16 cellular contexts compared by ENCODE assay signal in the genomic region with DNA sequence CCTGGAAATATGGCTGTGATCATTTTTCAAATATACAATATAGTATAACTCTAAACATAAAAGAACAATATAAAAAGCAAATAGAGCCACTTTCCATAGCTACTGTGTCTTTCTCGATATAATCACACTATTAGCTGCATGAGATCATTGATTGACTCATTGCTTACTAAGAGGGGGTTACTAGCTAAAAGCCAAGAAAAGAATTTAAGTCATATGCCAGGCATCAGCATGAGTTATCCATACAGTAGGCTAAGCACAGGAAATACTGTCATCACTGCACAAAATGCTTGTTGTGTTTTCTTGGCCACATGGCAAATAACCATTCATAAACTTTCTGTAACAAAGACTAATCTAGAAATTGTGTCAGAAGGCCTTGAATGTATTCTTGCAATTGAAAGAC. TPM values are rescaled to one million over a fixed set of nuclear protein-coding genes. Genes with fewer than 3 reads are reported as not detected.
DNase-seq lines count a peak whose midpoint lies in the region; ATAC-seq and TF ChIP-seq lines count a peak whose summit lies in the region.
"Had no signal": no experiment of that assay in that cellular context is flagged by ENCODE, and none has a peak within 500 bp of the region (broad histone marks: within the 10 kb centered on the region; RNA-seq: fewer than 3 reads in every experiment).

No MANE protein-coding gene starts in this region.

- H3K4me2 ChIP-seq in SK-N-SH: no peak overlapping the region

- H3K27ac Mint-ChIP-seq in stimulated activated effector memory CD8-positive, alpha-beta T cell treated with anti-CD3 and anti-CD28 coated beads, Interleukin-12 subunit alpha, Interleukin-12 subunit beta, amount 100 ng/mL, for 72 hours: no peak overlapping the region
- H3K27ac Mint-ChIP-seq: IgD-negative memory B cell, naive B cell had no signal

- POLR2A ChIA-PET in SK-N-SH (lab: Yijun Ruan, JAX): no interaction called here

- CTCF ChIA-PET in SK-N-SH (lab: Yijun Ruan, JAX): interaction anchor here (0.7 to 5.5 kb wide), 15 partner anchors 12 to 885 kb away, joined by 3 to 153 read pairs (median 18); partner anchors contain the start of genes ITGB8 and POLR1F

- H4K20me1 ChIP-seq in SK-N-SH (ENCODE audit: insufficient read depth): no peaks in the 10 kb centered on the region

- H3K36me3 ChIP-seq in SK-N-SH (replicated peaks in 1 of 2; ENCODE audit: control insufficient read depth in 1 of 2, insufficient read depth in 2 of 2, low read length in 1 of 2) (no peaks in the 10 kb centered on the region), colonic mucosa (no peaks in the 10 kb centered on the region)
- H3K36me3 ChIP-seq: SJCRH30 had no signal

- H3K9me3 ChIP-seq in SK-N-SH (no peaks in the 10 kb centered on the region), colonic mucosa (no peaks in the 10 kb centered on the region)
- H3K9me3 ChIP-seq: SJCRH30, testis had no signal

- TF ChIP-seq EP300 in SK-N-SH (IDR thresholded peaks at IDR 0.05; ENCODE audit: borderline replicate concordance in 1 of 2, low read depth in 1 of 2, low read length in 1 of 2): no peak; a peak in 1 of 4 replicates

- H3K9ac ChIP-seq in SK-N-SH: no peak overlapping the region
- no peak overlapping the region for H3K9ac ChIP-seq in colonic mucosa (ENCODE audit: low read depth in 2 of 2, low read length in 2 of 2)

- no peak overlapping the region for H2AFZ ChIP-seq in SK-N-SH (ENCODE audit: low read depth)

- H3K9me3 Mint-ChIP-seq in stimulated activated effector memory CD8-positive, alpha-beta T cell treated with anti-CD3 and anti-CD28 coated beads, Interleukin-12 subunit alpha, Interleukin-12 subunit beta, amount 100 ng/mL, for 72 hours: no peaks in the 10 kb centered on the region
- H3K9me3 Mint-ChIP-seq: IgD-negative memory B cell, naive B cell had no signal

- H3K27me3 ChIP-seq in SK-N-SH (ENCODE audit: insufficient read depth) (no peaks in the 10 kb centered on the region), colonic mucosa (peaks cover 4% of the 10 kb centered on the region)
- H3K27me3 ChIP-seq: SJCRH30, testis had no signal

- no peaks in the 10 kb centered on the region for H3K4me1 Mint-ChIP-seq in stimulated activated effector memory CD8-positive, alpha-beta T cell treated with anti-CD3 and anti-CD28 coated beads, Interleukin-12 subunit alpha, Interleukin-12 subunit beta, amount 100 ng/mL, for 72 hours
- H3K4me1 Mint-ChIP-seq: IgD-negative memory B cell had no signal

- H3K4me3 Mint-ChIP-seq in stimulated activated effector memory CD8-positive, alpha-beta T cell treated with anti-CD3 and anti-CD28 coated beads, Interleukin-12 subunit alpha, Interleukin-12 subunit beta, amount 100 ng/mL, for 72 hours: no peak overlapping the region
- H3K4me3 Mint-ChIP-seq: IgD-negative memory B cell, naive B cell had no signal

- no peaks in the 10 kb centered on the region for H3K9me2 ChIP-seq in SK-N-SH

- peak; percentile 38 for ATAC-seq in stimulated activated effector memory CD8-positive, alpha-beta T cell treated with anti-CD3 and anti-CD28 coated beads, Interleukin-12 subunit alpha, Interleukin-12 subunit beta, amount 100 ng/mL, for 72 hours
- no peak for ATAC-seq in HG03432 (IDR thresholded peaks at IDR 0.05; ENCODE audit: unreplicated experiment)

- H3K4me3 ChIP-seq in SK-N-SH (ENCODE audit: low read depth in 2 of 2, low read length in 1 of 2) (no peak overlapping the region), fibroblast of pulmonary artery (replicated peaks; ENCODE audit: low read depth, low read length) (no peak overlapping the region), colonic mucosa (no peak overlapping the region)
- H3K4me3 ChIP-seq: SJCRH30, testis had no signal

- H3K4me1 ChIP-seq in SK-N-SH (ENCODE audit: control insufficient read depth in 1 of 2, insufficient read depth in 2 of 2, low read depth in 1 of 2, low read length in 1 of 2) (peaks cover 0 to 2% of the 10 kb centered on the region in 2 experiments; a peak in 2 of 4 replicates), colonic mucosa (no peaks in the 10 kb centered on the region)
- H3K4me1 ChIP-seq: testis had no signal

- intact Hi-C loops in colonic mucosa (cut with DNase I): loop anchor here (2.0 to 10.0 kb wide), 5 partner anchors 282 to 884 kb away; no protein-coding TSS in a partner anchor

- 8% methylated on average over 1 of the region's 1 CpG for WGBS in SK-N-SH (ENCODE audit: low lambda C conversion rate)

- TF ChIP-seq CTCF in SK-N-SH (IDR thresholded peaks at IDR 0.05) (no peak), fibroblast of pulmonary artery (IDR thresholded peaks at IDR 0.05; ENCODE audit: low read length, missing control alignments) (no peak), colonic mucosa (IDR thresholded peaks at IDR 0.05) (no peak)

- H3F3A ChIP-seq in SK-N-SH (replicated peaks; ENCODE audit: insufficient read depth): no peaks in the 10 kb centered on the region

- H3K27ac ChIP-seq in SK-N-SH (ENCODE audit: low read depth in 2 of 2, low read length in 1 of 2) (no peak overlapping the region), colonic mucosa (no peak overlapping the region)
- H3K27ac ChIP-seq: testis had no signal

- no peaks in the 10 kb centered on the region for H3K79me2 ChIP-seq in SK-N-SH (ENCODE audit: insufficient read depth)

- no peaks in the 10 kb centered on the region for H3K36me3 Mint-ChIP-seq in stimulated activated effector memory CD8-positive, alpha-beta T cell treated with anti-CD3 and anti-CD28 coated beads, Interleukin-12 subunit alpha, Interleukin-12 subunit beta, amount 100 ng/mL, for 72 hours
- H3K36me3 Mint-ChIP-seq: IgD-negative memory B cell, naive B cell had no signal

- DNase-seq in H4 (ENCODE audit: low spot score) (peak; percentile 48), SK-N-SH (no peak), fibroblast of pulmonary artery (ENCODE audit: low read depth) (peak; percentile 82), colonic mucosa (no peak), SK-N-DZ (ENCODE audit: low spot score) (no peak)
- no peak for DNase-seq in stimulated activated effector memory CD8-positive, alpha-beta T cell treated with anti-CD3 and anti-CD28 coated beads, Interleukin-12 subunit alpha, Interleukin-12 subunit beta, amount 100 ng/mL, for 72 hours (ENCODE audit: low spot score in 2 of 2)
- DNase-seq: activated T-cell treated with anti-CD3 and anti-CD28 coated beads, Interleukin-2, amount 50 U/mL, for 1 hour; H7; islet precursor cell; naive B cell; NCI-H1694 treated with DMSO at 0.1 percent for 48 hours; testis had no signal

- TF ChIP-seq RAD21 in SK-N-SH (IDR thresholded peaks at IDR 0.05; ENCODE audit: low read length): no peak

TF ChIP-seq in SK-N-SH, 30 proteins besides CTCF, POLR2A, EP300 and RAD21 (continues in another document):
- no peak for TF ChIP-seq EZH2phosphoT487 (IDR thresholded peaks at IDR 0.05; ENCODE audit: borderline replicate concordance, low read depth)
- TF ChIP-seq SIN3A (IDR thresholded peaks at IDR 0.05; ENCODE audit: borderline replicate concordance, low read depth, low read length): no peak
- peak; percentile 23; the same call in 1 of the 2 replicates for TF ChIP-seq TCF12 (IDR thresholded peaks at IDR 0.05)
- no peak for TF ChIP-seq ELF1 (IDR thresholded peaks at IDR 0.05)
- TF ChIP-seq RCOR1 (IDR thresholded peaks at IDR 0.05; ENCODE audit: low read length): no peak
- TF ChIP-seq GATA2 (CRISPR knock-in tag; IDR thresholded peaks at IDR 0.05): no peak
- peak; percentile 42 for TF ChIP-seq JUND (IDR thresholded peaks at IDR 0.05)
- TF ChIP-seq GABPA (IDR thresholded peaks at IDR 0.05; ENCODE audit: low read depth): no peak
- no peak for TF ChIP-seq YY1 (IDR thresholded peaks at IDR 0.05; ENCODE audit: low read depth)
- TF ChIP-seq NRF1 (IDR thresholded peaks at IDR 0.05; ENCODE audit: low read depth, low read length): no peak
- TF ChIP-seq FOSL2 (IDR thresholded peaks at IDR 0.05; ENCODE audit: borderline replicate concordance, low read depth): peak; percentile 78; the same call in 1 of the 2 replicates
- no peak for TF ChIP-seq IRF3 (IDR thresholded peaks at IDR 0.05; ENCODE audit: low read depth, low read length)
- no peak for TF ChIP-seq POLR2AphosphoS5 (IDR thresholded peaks at IDR 0.05; ENCODE audit: low read depth, low read length)
- TF ChIP-seq RFX5 (IDR thresholded peaks at IDR 0.05; ENCODE audit: low read length): no peak

RNA-seq across cellular contexts. Expression of gene ABCB5, which starts 18.8 kb away (rescaled TPM):
- 0.06 TPM in 1 of 2 replicates, not detected in the other for total RNA-seq in H4 (2014; rRNA removed; shearing (Covaris generic))
- polyA plus RNA-seq in SK-N-SH (2012; rRNA removed): not detected in 2 replicates
- polyA plus RNA-seq in SK-N-SH (2012; cell fraction: cytosol; rRNA removed): not detected in 2 replicates
- polyA plus RNA-seq in SK-N-SH (2012; cell fraction: nucleus; rRNA removed): not detected in 2 replicates
- 1 to 10 TPM in 1 of 2 donors, under 1 TPM in 1; 0.32 to 1.3 TPM for total RNA-seq in colonic mucosa
- not detected in 2 replicates for polyA plus RNA-seq in SK-N-DZ (2014; cell fraction: cytosol; rRNA removed)
- not detected in 2 replicates for polyA plus RNA-seq in SK-N-DZ (2014; cell fraction: nucleus; rRNA removed)
- polyA plus RNA-seq: esophagus, IgD-negative memory B cell had no signal

Comparison
In these comparisons a context has a peak if more than half of its experiments do, and no peak if none do; other contexts are left out.
1. DNase-seq: peak in H4 (single experiment) and fibroblast of pulmonary artery (single experiment); none in SK-N-SH (single experiment), stimulated activated effector memory CD8-positive, alpha-beta T cell treated with anti-CD3 and anti-CD28 coated beads, Interleukin-12 subunit alpha, Interleukin-12 subunit beta, amount 100 ng/mL, for 72 hours (0 of 2), colonic mucosa (single experiment) and SK-N-DZ (single experiment).